In the genomic region with DNA sequence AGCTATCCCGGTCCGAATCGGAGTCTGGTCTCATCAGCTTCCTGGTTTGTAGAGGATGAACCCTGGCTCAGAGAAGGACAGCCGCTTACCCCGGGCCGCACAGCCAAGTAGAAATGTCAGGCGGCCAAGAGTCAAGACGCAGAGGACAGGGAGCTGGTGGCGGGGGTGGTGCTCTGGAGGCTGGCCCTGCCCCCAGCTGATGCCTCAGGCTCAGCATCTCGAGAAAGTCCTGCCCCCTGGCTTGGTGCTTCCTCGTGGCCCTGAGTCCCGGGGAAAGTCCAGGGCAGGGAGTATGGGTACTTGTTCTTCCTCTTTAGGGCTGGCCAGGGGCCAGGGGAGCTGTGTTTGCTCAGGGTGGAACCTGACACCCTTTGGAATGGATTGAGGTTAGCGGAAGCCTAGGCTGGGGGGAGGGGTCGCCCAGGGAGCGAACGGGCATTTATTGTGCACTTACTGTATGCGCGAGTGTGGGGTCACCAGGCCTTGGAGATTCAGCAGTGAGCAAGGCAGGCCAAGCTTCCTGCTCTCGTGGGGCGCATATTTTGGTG, we compare ENCODE assay signal across 1 cellular context.
TF ChIP-seq lines count a peak whose summit lies in the region.

No MANE protein-coding gene starts in this region.

TF ChIP-seq in HepG2, 621 proteins besides CTCF, POLR2A, EP300 and RAD21 (continued from another document and continues in another):
- TF ChIP-seq, protein P1, sequence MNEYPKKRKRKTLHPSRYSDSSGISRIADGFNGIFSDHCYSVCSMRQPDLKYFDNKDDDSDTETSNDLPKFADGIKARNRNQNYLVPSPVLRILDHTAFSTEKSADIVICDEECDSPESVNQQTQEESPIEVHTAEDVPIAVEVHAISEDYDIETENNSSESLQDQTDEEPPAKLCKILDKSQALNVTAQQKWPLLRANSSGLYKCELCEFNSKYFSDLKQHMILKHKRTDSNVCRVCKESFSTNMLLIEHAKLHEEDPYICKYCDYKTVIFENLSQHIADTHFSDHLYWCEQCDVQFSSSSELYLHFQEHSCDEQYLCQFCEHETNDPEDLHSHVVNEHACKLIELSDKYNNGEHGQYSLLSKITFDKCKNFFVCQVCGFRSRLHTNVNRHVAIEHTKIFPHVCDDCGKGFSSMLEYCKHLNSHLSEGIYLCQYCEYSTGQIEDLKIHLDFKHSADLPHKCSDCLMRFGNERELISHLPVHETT (CRISPR knock-in tag; conservative IDR thresholded peaks at IDR 0.05): 0 out of 2 replicates have a peak, but pooled peaks have one; percentile 56
- TF ChIP-seq, protein P2, sequence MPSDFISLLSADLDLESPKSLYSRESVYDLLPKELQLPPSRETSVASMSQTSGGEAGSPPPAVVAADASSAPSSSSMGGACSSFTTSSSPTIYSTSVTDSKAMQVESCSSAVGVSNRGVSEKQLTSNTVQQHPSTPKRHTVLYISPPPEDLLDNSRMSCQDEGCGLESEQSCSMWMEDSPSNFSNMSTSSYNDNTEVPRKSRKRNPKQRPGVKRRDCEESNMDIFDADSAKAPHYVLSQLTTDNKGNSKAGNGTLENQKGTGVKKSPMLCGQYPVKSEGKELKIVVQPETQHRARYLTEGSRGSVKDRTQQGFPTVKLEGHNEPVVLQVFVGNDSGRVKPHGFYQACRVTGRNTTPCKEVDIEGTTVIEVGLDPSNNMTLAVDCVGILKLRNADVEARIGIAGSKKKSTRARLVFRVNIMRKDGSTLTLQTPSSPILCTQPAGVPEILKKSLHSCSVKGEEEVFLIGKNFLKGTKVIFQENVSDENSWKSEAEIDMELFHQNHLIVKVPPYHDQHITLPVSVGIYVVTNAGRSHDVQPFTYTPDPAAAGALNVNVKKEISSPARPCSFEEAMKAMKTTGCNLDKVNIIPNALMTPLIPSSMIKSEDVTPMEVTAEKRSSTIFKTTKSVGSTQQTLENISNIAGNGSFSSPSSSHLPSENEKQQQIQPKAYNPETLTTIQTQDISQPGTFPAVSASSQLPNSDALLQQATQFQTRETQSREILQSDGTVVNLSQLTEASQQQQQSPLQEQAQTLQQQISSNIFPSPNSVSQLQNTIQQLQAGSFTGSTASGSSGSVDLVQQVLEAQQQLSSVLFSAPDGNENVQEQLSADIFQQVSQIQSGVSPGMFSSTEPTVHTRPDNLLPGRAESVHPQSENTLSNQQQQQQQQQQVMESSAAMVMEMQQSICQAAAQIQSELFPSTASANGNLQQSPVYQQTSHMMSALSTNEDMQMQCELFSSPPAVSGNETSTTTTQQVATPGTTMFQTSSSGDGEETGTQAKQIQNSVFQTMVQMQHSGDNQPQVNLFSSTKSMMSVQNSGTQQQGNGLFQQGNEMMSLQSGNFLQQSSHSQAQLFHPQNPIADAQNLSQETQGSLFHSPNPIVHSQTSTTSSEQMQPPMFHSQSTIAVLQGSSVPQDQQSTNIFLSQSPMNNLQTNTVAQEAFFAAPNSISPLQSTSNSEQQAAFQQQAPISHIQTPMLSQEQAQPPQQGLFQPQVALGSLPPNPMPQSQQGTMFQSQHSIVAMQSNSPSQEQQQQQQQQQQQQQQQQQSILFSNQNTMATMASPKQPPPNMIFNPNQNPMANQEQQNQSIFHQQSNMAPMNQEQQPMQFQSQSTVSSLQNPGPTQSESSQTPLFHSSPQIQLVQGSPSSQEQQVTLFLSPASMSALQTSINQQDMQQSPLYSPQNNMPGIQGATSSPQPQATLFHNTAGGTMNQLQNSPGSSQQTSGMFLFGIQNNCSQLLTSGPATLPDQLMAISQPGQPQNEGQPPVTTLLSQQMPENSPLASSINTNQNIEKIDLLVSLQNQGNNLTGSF (CRISPR knock-in tag; IDR thresholded peaks at IDR 0.05): no peak
- TF ChIP-seq BCL6 (CRISPR knock-in tag; IDR thresholded peaks at IDR 0.05) (peak; percentile 72), ZNF619 (CRISPR knock-in tag; IDR thresholded peaks at IDR 0.05) (peak; percentile 78; the same call in 1 of the 2 replicates), NCOA5 (CRISPR knock-in tag; IDR thresholded peaks at IDR 0.05) (no peak), GABPB1 (CRISPR knock-in tag; IDR thresholded peaks at IDR 0.05) (peak; percentile 42), SRSF1 (optimal IDR thresholded peaks at IDR 0.05; ENCODE audit: low read depth, low read length) (no peak), ZNF614 (CRISPR knock-in tag; IDR thresholded peaks at IDR 0.05; ENCODE audit: borderline replicate concordance) (peak; percentile 65; the same call in 1 of the 2 replicates), ZBTB42 (CRISPR knock-in tag; IDR thresholded peaks at IDR 0.05) (no peak), HNF4A (CRISPR knock-in tag; IDR thresholded peaks at IDR 0.05) (peak; percentile 92), SP1 (IDR thresholded peaks at IDR 0.05) (no peak), SP1 (CRISPR knock-in tag; IDR thresholded peaks at IDR 0.05) (no peak), FOXP1 (IDR thresholded peaks at IDR 0.05) (no peak), FOXP1 (CRISPR knock-in tag; IDR thresholded peaks at IDR 0.05) (peak; percentile 58; the same call in 1 of the 2 replicates), ZNF557 (CRISPR knock-in tag; IDR thresholded peaks at IDR 0.05) (no peak), ZNF124 (CRISPR knock-in tag; IDR thresholded peaks at IDR 0.05) (0 out of 2 replicates have a peak, but pooled peaks have one; percentile 73), ERF (CRISPR knock-in tag; IDR thresholded peaks at IDR 0.05) (peak; percentile 79), ZNF143 (CRISPR knock-in tag; IDR thresholded peaks at IDR 0.05) (peak; percentile 55; the same call in 1 of the 2 replicates), IKZF4 (CRISPR knock-in tag; IDR thresholded peaks at IDR 0.05; ENCODE audit: borderline replicate concordance, low read depth, not compliant biosample characterization) (no peak), ZNF629 (CRISPR knock-in tag; conservative IDR thresholded peaks at IDR 0.05) (peak; percentile 81), HOXD1 (CRISPR knock-in tag; IDR thresholded peaks at IDR 0.05) (0 out of 2 replicates have a peak, but pooled peaks have one; percentile 35), ZBTB1 (CRISPR knock-in tag; IDR thresholded peaks at IDR 0.05; ENCODE audit: borderline replicate concordance) (no peak), MXI1 (IDR thresholded peaks at IDR 0.05; ENCODE audit: borderline replicate concordance, low read depth, low read length) (peak; percentile 63; the same call in 1 of the 3 replicates), TEAD3 (CRISPR knock-in tag; optimal IDR thresholded peaks at IDR 0.05; ENCODE audit: borderline replicate concordance) (peak; percentile 92), ZNF205 (CRISPR knock-in tag; IDR thresholded peaks at IDR 0.05) (peak; percentile 82), EED (CRISPR knock-in tag; IDR thresholded peaks at IDR 0.05) (no peak), AGO1 (IDR thresholded peaks at IDR 0.05; ENCODE audit: low read depth, low read length, poor library complexity, severe bottlenecking) (peak; percentile 34)
- TF ChIP-seq, protein P3, sequence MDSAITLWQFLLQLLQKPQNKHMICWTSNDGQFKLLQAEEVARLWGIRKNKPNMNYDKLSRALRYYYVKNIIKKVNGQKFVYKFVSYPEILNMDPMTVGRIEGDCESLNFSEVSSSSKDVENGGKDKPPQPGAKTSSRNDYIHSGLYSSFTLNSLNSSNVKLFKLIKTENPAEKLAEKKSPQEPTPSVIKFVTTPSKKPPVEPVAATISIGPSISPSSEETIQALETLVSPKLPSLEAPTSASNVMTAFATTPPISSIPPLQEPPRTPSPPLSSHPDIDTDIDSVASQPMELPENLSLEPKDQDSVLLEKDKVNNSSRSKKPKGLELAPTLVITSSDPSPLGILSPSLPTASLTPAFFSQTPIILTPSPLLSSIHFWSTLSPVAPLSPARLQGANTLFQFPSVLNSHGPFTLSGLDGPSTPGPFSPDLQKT (CRISPR knock-in tag; IDR thresholded peaks at IDR 0.05; ENCODE audit: borderline replicate concordance): no peak
- TF ChIP-seq, protein P4, sequence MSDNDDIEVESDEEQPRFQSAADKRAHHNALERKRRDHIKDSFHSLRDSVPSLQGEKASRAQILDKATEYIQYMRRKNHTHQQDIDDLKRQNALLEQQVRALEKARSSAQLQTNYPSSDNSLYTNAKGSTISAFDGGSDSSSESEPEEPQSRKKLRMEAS (IDR thresholded peaks at IDR 0.05): peak; percentile 85
- TF ChIP-seq, protein P5, sequence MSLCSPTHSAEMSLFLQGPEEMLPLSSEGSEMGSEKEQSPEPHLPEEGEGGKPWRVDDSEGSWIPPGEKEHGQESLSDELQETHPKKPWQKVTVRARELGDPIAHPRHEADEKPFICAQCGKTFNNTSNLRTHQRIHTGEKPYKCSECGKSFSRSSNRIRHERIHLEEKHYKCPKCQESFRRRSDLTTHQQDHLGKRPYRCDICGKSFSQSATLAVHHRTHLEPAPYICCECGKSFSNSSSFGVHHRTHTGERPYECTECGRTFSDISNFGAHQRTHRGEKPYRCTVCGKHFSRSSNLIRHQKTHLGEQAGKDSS (CRISPR knock-in tag; IDR thresholded peaks at IDR 0.05; ENCODE audit: borderline replicate concordance, low read depth): peak; percentile 79; the same call in 1 of the 2 replicates
- TF ChIP-seq, protein P6, sequence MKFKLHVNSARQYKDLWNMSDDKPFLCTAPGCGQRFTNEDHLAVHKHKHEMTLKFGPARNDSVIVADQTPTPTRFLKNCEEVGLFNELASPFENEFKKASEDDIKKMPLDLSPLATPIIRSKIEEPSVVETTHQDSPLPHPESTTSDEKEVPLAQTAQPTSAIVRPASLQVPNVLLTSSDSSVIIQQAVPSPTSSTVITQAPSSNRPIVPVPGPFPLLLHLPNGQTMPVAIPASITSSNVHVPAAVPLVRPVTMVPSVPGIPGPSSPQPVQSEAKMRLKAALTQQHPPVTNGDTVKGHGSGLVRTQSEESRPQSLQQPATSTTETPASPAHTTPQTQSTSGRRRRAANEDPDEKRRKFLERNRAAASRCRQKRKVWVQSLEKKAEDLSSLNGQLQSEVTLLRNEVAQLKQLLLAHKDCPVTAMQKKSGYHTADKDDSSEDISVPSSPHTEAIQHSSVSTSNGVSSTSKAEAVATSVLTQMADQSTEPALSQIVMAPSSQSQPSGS (CRISPR knock-in tag; IDR thresholded peaks at IDR 0.05): peak; percentile 69; the same call in 1 of the 2 replicates
- TF ChIP-seq, protein P7, sequence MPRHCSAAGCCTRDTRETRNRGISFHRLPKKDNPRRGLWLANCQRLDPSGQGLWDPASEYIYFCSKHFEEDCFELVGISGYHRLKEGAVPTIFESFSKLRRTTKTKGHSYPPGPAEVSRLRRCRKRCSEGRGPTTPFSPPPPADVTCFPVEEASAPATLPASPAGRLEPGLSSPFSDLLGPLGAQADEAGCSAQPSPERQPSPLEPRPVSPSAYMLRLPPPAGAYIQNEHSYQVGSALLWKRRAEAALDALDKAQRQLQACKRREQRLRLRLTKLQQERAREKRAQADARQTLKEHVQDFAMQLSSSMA (CRISPR knock-in tag; IDR thresholded peaks at IDR 0.05): no peak
- TF ChIP-seq, protein P8, sequence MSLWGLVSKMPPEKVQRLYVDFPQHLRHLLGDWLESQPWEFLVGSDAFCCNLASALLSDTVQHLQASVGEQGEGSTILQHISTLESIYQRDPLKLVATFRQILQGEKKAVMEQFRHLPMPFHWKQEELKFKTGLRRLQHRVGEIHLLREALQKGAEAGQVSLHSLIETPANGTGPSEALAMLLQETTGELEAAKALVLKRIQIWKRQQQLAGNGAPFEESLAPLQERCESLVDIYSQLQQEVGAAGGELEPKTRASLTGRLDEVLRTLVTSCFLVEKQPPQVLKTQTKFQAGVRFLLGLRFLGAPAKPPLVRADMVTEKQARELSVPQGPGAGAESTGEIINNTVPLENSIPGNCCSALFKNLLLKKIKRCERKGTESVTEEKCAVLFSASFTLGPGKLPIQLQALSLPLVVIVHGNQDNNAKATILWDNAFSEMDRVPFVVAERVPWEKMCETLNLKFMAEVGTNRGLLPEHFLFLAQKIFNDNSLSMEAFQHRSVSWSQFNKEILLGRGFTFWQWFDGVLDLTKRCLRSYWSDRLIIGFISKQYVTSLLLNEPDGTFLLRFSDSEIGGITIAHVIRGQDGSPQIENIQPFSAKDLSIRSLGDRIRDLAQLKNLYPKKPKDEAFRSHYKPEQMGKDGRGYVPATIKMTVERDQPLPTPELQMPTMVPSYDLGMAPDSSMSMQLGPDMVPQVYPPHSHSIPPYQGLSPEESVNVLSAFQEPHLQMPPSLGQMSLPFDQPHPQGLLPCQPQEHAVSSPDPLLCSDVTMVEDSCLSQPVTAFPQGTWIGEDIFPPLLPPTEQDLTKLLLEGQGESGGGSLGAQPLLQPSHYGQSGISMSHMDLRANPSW (CRISPR knock-in tag; IDR thresholded peaks at IDR 0.05; ENCODE audit: borderline replicate concordance): no peak
- TF ChIP-seq, protein P9, sequence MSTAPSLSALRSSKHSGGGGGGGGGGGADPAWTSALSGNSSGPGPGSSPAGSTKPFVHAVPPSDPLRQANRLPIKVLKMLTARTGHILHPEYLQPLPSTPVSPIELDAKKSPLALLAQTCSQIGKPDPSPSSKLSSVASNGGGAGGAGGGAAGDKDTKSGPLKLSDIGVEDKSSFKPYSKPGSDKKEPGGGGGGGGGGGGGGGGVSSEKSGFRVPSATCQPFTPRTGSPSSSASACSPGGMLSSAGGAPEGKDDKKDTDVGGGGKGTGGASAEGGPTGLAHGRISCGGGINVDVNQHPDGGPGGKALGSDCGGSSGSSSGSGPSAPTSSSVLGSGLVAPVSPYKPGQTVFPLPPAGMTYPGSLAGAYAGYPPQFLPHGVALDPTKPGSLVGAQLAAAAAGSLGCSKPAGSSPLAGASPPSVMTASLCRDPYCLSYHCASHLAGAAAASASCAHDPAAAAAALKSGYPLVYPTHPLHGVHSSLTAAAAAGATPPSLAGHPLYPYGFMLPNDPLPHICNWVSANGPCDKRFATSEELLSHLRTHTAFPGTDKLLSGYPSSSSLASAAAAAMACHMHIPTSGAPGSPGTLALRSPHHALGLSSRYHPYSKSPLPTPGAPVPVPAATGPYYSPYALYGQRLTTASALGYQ (CRISPR knock-in tag; IDR thresholded peaks at IDR 0.05): peak; percentile 78; the same call in 1 of the 2 replicates
- TF ChIP-seq, protein P10, sequence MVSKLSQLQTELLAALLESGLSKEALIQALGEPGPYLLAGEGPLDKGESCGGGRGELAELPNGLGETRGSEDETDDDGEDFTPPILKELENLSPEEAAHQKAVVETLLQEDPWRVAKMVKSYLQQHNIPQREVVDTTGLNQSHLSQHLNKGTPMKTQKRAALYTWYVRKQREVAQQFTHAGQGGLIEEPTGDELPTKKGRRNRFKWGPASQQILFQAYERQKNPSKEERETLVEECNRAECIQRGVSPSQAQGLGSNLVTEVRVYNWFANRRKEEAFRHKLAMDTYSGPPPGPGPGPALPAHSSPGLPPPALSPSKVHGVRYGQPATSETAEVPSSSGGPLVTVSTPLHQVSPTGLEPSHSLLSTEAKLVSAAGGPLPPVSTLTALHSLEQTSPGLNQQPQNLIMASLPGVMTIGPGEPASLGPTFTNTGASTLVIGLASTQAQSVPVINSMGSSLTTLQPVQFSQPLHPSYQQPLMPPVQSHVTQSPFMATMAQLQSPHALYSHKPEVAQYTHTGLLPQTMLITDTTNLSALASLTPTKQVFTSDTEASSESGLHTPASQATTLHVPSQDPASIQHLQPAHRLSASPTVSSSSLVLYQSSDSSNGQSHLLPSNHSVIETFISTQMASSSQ (IDR thresholded peaks at IDR 0.05; ENCODE audit: low read depth): peak; percentile 24; the same call in 1 of the 2 replicates
- TF ChIP-seq, protein P10 (CRISPR knock-in tag; IDR thresholded peaks at IDR 0.05; ENCODE audit: borderline replicate concordance): peak; percentile 48; the same call in 1 of the 2 replicates
